ENCODE assay signal across 8 cellular contexts in the genomic region with DNA sequence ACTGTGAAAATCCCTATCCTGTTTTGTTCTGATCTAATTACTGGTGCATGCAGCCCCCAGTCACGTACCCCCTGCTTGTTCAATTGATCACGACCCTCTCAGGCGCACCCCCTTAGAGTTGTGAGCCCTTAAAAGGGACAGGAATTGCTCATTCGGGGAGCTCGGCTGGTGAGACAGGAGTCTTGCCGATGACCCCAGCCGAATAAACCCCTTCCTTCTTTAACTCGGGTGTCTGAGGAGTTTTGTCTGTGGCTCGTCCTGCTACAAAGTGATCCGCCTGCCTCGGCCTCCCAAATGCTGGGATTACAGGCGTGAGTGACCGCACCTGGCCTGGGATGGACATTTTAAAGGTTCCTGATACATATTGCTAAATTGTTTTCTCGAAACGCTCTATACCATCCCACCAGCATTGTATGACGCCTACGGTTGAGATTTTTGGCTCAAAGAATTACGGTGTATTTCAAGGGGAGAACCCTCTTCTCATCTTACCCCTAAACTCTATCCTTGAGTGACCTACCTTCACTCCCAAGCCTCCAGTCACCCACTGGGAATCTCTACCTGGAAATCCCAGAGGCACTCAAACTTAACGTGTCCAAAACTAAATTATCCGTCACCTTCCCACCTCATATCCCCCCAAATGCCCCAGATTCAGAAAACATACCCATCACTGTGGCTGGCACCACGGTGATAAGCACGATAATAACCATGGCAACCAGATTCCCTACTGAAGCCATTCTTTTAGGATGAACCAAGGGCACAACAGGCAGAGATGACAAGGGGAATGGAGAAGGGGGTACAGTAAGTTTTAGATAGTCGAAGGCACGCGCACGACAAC. TPM values are rescaled to one million over a fixed set of nuclear protein-coding genes. Genes with fewer than 3 reads are reported as not detected.
A peak's percentile ranks its signal among the peaks of the same experiment; 100 is the strongest.
DNase-seq lines count a peak whose midpoint lies in the region; ATAC-seq, FAIRE-seq and TF ChIP-seq lines count a peak whose summit lies in the region.

No MANE protein-coding gene starts in this region.

- BruUV-seq in Calu3 (replicated peaks; lab: Mats Ljungman, UMichigan) (no TSS peak), HepG2 (replicated peaks; lab: Mats Ljungman, UMichigan) (TSS peak; percentile 75)

- H3K27me3 Mint-ChIP-seq in Calu3 (ENCODE audit: unreplicated experiment), result no peaks in the 10 kb centered on the region
- peaks cover 4% of the 10 kb centered on the region for H3K27me3 Mint-ChIP-seq in activated naive CD8-positive, alpha-beta T cell treated with anti-CD3 and anti-CD28 coated beads, Interleukin-2, amount 10 ng/mL, durations not matched to agents 7 days and 5 days

- H3K4me1 ChIP-seq in HepG2 (ENCODE audit: insufficient read depth, low read length) (peaks cover 49% of the 10 kb centered on the region), tibial nerve (peaks cover 0 to 26% (median 9%) of the 10 kb centered on the region in 4 donors)

- no peak for TF ChIP-seq RAD21 in HepG2 (CRISPR knock-in tag; IDR thresholded peaks at IDR 0.05)

- peaks cover 17% of the 10 kb centered on the region for H3K79me2 ChIP-seq in HepG2 (ENCODE audit: insufficient read depth, low read length)

- TF ChIP-seq EP300 in HepG2 (IDR thresholded peaks at IDR 0.05; ENCODE audit: low read depth in 2 of 2, low read length in 2 of 2) (no peak), HepG2 (CRISPR knock-in tag; IDR thresholded peaks at IDR 0.05; ENCODE audit: borderline replicate concordance) (no peak), tibial nerve (IDR thresholded peaks at IDR 0.05) (no peak)

- peak overlapping the region; percentile 5 for H3K27ac Mint-ChIP-seq in Calu3 (ENCODE audit: unreplicated experiment)
- peak overlapping the region; percentile 91 for H3K27ac Mint-ChIP-seq in activated naive CD8-positive, alpha-beta T cell treated with anti-CD3 and anti-CD28 coated beads, Interleukin-2, amount 10 ng/mL, durations not matched to agents 7 days and 5 days

- DNase-seq in Calu3, result no peak
- no peak for DNase-seq in activated naive CD8-positive, alpha-beta T cell treated with anti-CD3 and anti-CD28 coated beads, Interleukin-2, amount 10 ng/mL, durations not matched to agents 7 days and 5 days
- DNase-seq in HepG2 (ENCODE audit: low spot score), result no peak
- peak in 1 of 2 donors; percentile 9 for DNase-seq in tibial nerve (ENCODE audit: low spot score in 2 of 2)
- no peak for DNase-seq in activated gamma-delta T cell treated with Interleukin-2 at 50 U/mL for 16 hours
- no peak for DNase-seq in cerebellum (ENCODE audit: low spot score)
- no peak for DNase-seq in NCI-H2029 treated with DMSO at 0.1 percent for 48 hours (lab: John Stamatoyannopoulos, UW)

- no peaks in the 10 kb centered on the region for H3K9me3 Mint-ChIP-seq in Calu3 (ENCODE audit: low read depth, unreplicated experiment)
- no peaks in the 10 kb centered on the region for H3K9me3 Mint-ChIP-seq in activated naive CD8-positive, alpha-beta T cell treated with anti-CD3 and anti-CD28 coated beads, Interleukin-2, amount 10 ng/mL, durations not matched to agents 7 days and 5 days

- H3K4me3 ChIP-seq in HepG2 (replicated peaks in 1 of 3; ENCODE audit: insufficient read depth in 1 of 3, low read depth in 2 of 3, low read length in 3 of 3), result peak overlapping the region; percentile 73 to 86 (median 75)
- peak overlapping the region; percentile 41 to 76 (median 70) for H3K4me3 ChIP-seq in tibial nerve

- H3K9me3 ChIP-seq in HepG2 (ENCODE audit: low read length), result no peaks in the 10 kb centered on the region
- no peaks in the 10 kb centered on the region for H3K9me3 ChIP-seq in tibial nerve

- intact Hi-C loops in Calu3 (cut with micrococcal nuclease; ENCODE audit: unreplicated experiment) (no loop called here), HepG2 (cut with micrococcal nuclease; ENCODE audit: unreplicated experiment) (no loop called here)

- ATAC-seq in HG02970 (IDR thresholded peaks at IDR 0.05; ENCODE audit: low FRiP score, unreplicated experiment), result peak; percentile 7
- ATAC-seq in activated naive CD8-positive, alpha-beta T cell treated with anti-CD3 and anti-CD28 coated beads, Interleukin-2, amount 10 ng/mL, durations not matched to agents 7 days and 5 days (ENCODE audit: low read depth), result no peak
- ATAC-seq in HepG2, result peak; percentile 49

- no peak for TF ChIP-seq POLR2A in HepG2 (IDR thresholded peaks at IDR 0.05; ENCODE audit: insufficient read depth in 1 of 2, low read depth in 2 of 2, low read length in 2 of 2)
- no peak for TF ChIP-seq POLR2A in tibial nerve (IDR thresholded peaks at IDR 0.05)

- no peak for FAIRE-seq in HepG2 (lab: Jason Lieb, UNC)

- no peaks in the 10 kb centered on the region for H4K20me1 ChIP-seq in HepG2 (ENCODE audit: insufficient read depth, low read length)

- peak overlapping the region; percentile 86 for H3K9ac ChIP-seq in HepG2 (ENCODE audit: insufficient read depth, low read depth, low read length)

- no peaks in the 10 kb centered on the region; a peak in 2 of 5 replicates for H3K27me3 ChIP-seq in HepG2 (ENCODE audit: control insufficient read depth in 1 of 2, insufficient read depth in 2 of 2, low read length in 2 of 2)
- no peaks in the 10 kb centered on the region for H3K27me3 ChIP-seq in tibial nerve

- H3K4me2 ChIP-seq in HepG2 (ENCODE audit: low read depth, low read length), result peak overlapping the region; percentile 98

- WGBS in HepG2 (ENCODE audit: low lambda C conversion rate), result 66% methylated on average over 26 of the region's 26 CpGs
- WGBS in tibial nerve, 2 donors, result 62 to 64% methylated on average over 26 of the region's 26 CpGs

- no peak for TF ChIP-seq CTCF in Calu3 (IDR thresholded peaks at IDR 0.05; ENCODE audit: unreplicated experiment)
- no peak for TF ChIP-seq CTCF in HepG2 (CRISPR knock-in tag; IDR thresholded peaks at IDR 0.05)
- no peak for TF ChIP-seq CTCF in tibial nerve (IDR thresholded peaks at IDR 0.05)

- H3K36me3 ChIP-seq in HepG2 (replicated peaks in 1 of 2; ENCODE audit: control insufficient read depth in 1 of 2, insufficient read depth in 2 of 2, low read length in 2 of 2) (no peaks in the 10 kb centered on the region), tibial nerve (peaks cover 0 to 8% (median 0%) of the 10 kb centered on the region in 3 donors)

- peak overlapping the region; percentile 72 for H3K4me3 Mint-ChIP-seq in Calu3 (ENCODE audit: low read depth, unreplicated experiment)
- peak overlapping the region; percentile 94 for H3K4me3 Mint-ChIP-seq in activated naive CD8-positive, alpha-beta T cell treated with anti-CD3 and anti-CD28 coated beads, Interleukin-2, amount 10 ng/mL, durations not matched to agents 7 days and 5 days

- H3K36me3 Mint-ChIP-seq in Calu3 (ENCODE audit: insufficient read depth, unreplicated experiment), result peaks cover 32% of the 10 kb centered on the region
- H3K36me3 Mint-ChIP-seq in activated naive CD8-positive, alpha-beta T cell treated with anti-CD3 and anti-CD28 coated beads, Interleukin-2, amount 10 ng/mL, durations not matched to agents 7 days and 5 days, result peaks cover 10% of the 10 kb centered on the region

- CTCF ChIA-PET in Calu3 (lab: Charles Lee), result interaction anchor here (1.3 to 1.9 kb wide), 3 partner anchors 14 to 73 kb away, joined by 4 to 12 read pairs (median 6); partner anchors contain the start of gene DPF2
- CTCF ChIA-PET in HepG2 (lab: Yijun Ruan, JAX; ENCODE audit: low intra/inter-chr PET ratio, low total read pairs), result no interaction called here

- peak overlapping the region; percentile 92 for H2AFZ ChIP-seq in HepG2 (ENCODE audit: low read length)

- in situ Hi-C loops in HepG2 (cut with HindIII; ENCODE audit: extremely low pct_ligation_motif_present, low pct_unique_long_range_greater_than_20kb), result no loop called here

- H3K4me1 Mint-ChIP-seq in Calu3 (ENCODE audit: low read depth, unreplicated experiment), result peaks cover 23% of the 10 kb centered on the region
- peaks cover 42% of the 10 kb centered on the region for H3K4me1 Mint-ChIP-seq in activated naive CD8-positive, alpha-beta T cell treated with anti-CD3 and anti-CD28 coated beads, Interleukin-2, amount 10 ng/mL, durations not matched to agents 7 days and 5 days

- POLR2A ChIA-PET in activated naive CD8-positive, alpha-beta T cell treated with anti-CD3 and anti-CD28 coated beads, Interleukin-2, amount 10 ng/mL, durations not matched to agents 7 days and 5 days (lab: Charles Lee), result interaction anchor here (0.6 to 2.2 kb wide), 11 partner anchors 8 to 264 kb away, joined by 3 to 31 read pairs (median 5); partner anchors contain the start of genes CDC42EP2, DPF2, NEAT1 and SCYL1
- POLR2A ChIA-PET in HepG2 (lab: Yijun Ruan, JAX), result interaction anchor here (1.0 to 2.2 kb wide), 14 partner anchors 14 to 482 kb away, joined by 3 to 18 read pairs (median 4); partner anchors contain the start of genes CAPN1, CDC42EP2, DPF2 and NEAT1

- peak overlapping the region; percentile 80 for H3K27ac ChIP-seq in HepG2 (ENCODE audit: extremely low read length, insufficient read depth, low read length)
- peak overlapping the region; percentile 49 to 94 (median 88) for H3K27ac ChIP-seq in tibial nerve

RNA-seq across cellular contexts. Expression of gene POLA2, which starts 0.8 kb away (rescaled TPM):
- 34.4 and 40.4 TPM in 2 replicates for total RNA-seq in Calu3 (2022)
- 10 to 100 TPM; 57.3 to 62.2 TPM for total RNA-seq in activated naive CD8-positive, alpha-beta T cell treated with anti-CD3 and anti-CD28 coated beads, Interleukin-2, amount 10 ng/mL, durations not matched to agents 7 days and 5 days
- 10.7 and 15.6 TPM in 2 replicates for total RNA-seq in HepG2 (2016; rRNA removed; fragmentation: Illumina TruSeq; extraction: Trizol)
- total RNA-seq in HepG2 (2016; cell fraction: cytosol; rRNA removed; fragmentation: Illumina TruSeq; extraction: Trizol; ENCODE audit: low read depth), result 2.7 and 3.5 TPM in 2 replicates
- 13.9 and 14.3 TPM in 2 replicates for total RNA-seq in HepG2 (2016; cell fraction: insoluble cytoplasmic fraction; rRNA removed; fragmentation: Illumina TruSeq; extraction: Trizol)
- total RNA-seq in HepG2 (2016; cell fraction: membrane; rRNA removed; fragmentation: Illumina TruSeq; extraction: Trizol), result 3.6 and 4.5 TPM in 2 replicates
- total RNA-seq in HepG2 (2016; cell fraction: nucleus; rRNA removed; fragmentation: Illumina TruSeq; extraction: Trizol), result 17.7 and 18.6 TPM in 2 replicates
- 9.1 and 9.7 TPM in 2 replicates for polyA plus RNA-seq in HepG2 (2011; rRNA removed)
- polyA plus RNA-seq in HepG2 (2011; cell fraction: cytosol; rRNA removed), result 6.3 and 8.1 TPM in 2 replicates
- polyA plus RNA-seq in HepG2 (2011; cell fraction: nucleus; rRNA removed), result 8.7 and 12.1 TPM in 2 replicates
- polyA plus RNA-seq in HepG2 (2012), result 3.3 and 4.8 TPM in 2 replicates
- polyA plus RNA-seq in HepG2 (2016; cell fraction: cytosol; fragmentation: Illumina TruSeq; extraction: Trizol; ENCODE audit: low read depth), result 0.57 and 0.88 TPM in 2 replicates
- 18.2 and 18.8 TPM in 2 replicates for polyA plus RNA-seq in HepG2 (2016; cell fraction: insoluble cytoplasmic fraction; fragmentation: Illumina TruSeq; extraction: Trizol; ENCODE audit: low read depth)
- 2.6 and 3.0 TPM in 2 replicates for polyA plus RNA-seq in HepG2 (2016; cell fraction: membrane; fragmentation: Illumina TruSeq; extraction: Trizol; ENCODE audit: low read depth)
- 21.9 and 25.4 TPM in 2 replicates for polyA plus RNA-seq in HepG2 (2016; cell fraction: nucleus; fragmentation: Illumina TruSeq; extraction: Trizol; ENCODE audit: insufficient read depth, low read depth)
- 19.5 and 152 TPM in 2 replicates for polyA minus RNA-seq in HepG2 (2011; rRNA and poly(A)+ RNA removed; ENCODE audit: low replicate concordance)
- polyA minus RNA-seq in HepG2 (2011; cell fraction: cytosol; rRNA and poly(A)+ RNA removed), result 3.6 and 4.1 TPM in 2 replicates
- 11.4 and 14.9 TPM in 2 replicates for polyA minus RNA-seq in HepG2 (2011; cell fraction: nucleus; rRNA and poly(A)+ RNA removed)
- total RNA-seq in tibial nerve, result 10 to 100 TPM in 2 of 4 donors, 1 to 10 TPM in 2; 3.5 to 13.5 (median 10.0) TPM
- 5.6 TPM for total RNA-seq in cerebellum

RNA-seq across cellular contexts. Expression of gene CDC42EP2, which starts 53.7 kb away (rescaled TPM):
- total RNA-seq in Calu3 (2022) (35.6 and 43.2 TPM in 2 replicates), HepG2 (2016; rRNA removed; fragmentation: Illumina TruSeq; extraction: Trizol) (2.5 and 7.1 TPM in 2 replicates), tibial nerve (10 to 100 TPM; 10.4 to 39.6 (median 24.9) TPM), cerebellum (10.1 TPM)
- 1 to 10 TPM in 1 of 2 experiments, under 1 TPM in 1; 0.51 to 1.7 TPM for total RNA-seq in activated naive CD8-positive, alpha-beta T cell treated with anti-CD3 and anti-CD28 coated beads, Interleukin-2, amount 10 ng/mL, durations not matched to agents 7 days and 5 days
- 5.9 and 6.4 TPM in 2 replicates for total RNA-seq in HepG2 (2016; cell fraction: cytosol; rRNA removed; fragmentation: Illumina TruSeq; extraction: Trizol; ENCODE audit: low read depth)
- total RNA-seq in HepG2 (2016; cell fraction: insoluble cytoplasmic fraction; rRNA removed; fragmentation: Illumina TruSeq; extraction: Trizol), result 4.5 and 5.9 TPM in 2 replicates
- total RNA-seq in HepG2 (2016; cell fraction: membrane; rRNA removed; fragmentation: Illumina TruSeq; extraction: Trizol), result 10.1 and 10.2 TPM in 2 replicates
- 4.2 and 5.2 TPM in 2 replicates for total RNA-seq in HepG2 (2016; cell fraction: nucleus; rRNA removed; fragmentation: Illumina TruSeq; extraction: Trizol)
- 2.3 and 4.2 TPM in 2 replicates for polyA plus RNA-seq in HepG2 (2011; rRNA removed)
- 1.4 and 1.9 TPM in 2 replicates for polyA plus RNA-seq in HepG2 (2011; cell fraction: cytosol; rRNA removed)
- 8.3 and 9.7 TPM in 2 replicates for polyA plus RNA-seq in HepG2 (2011; cell fraction: nucleus; rRNA removed)
- 3.4 and 7.2 TPM in 2 replicates for polyA plus RNA-seq in HepG2 (2012)
- polyA plus RNA-seq in HepG2 (2016; cell fraction: cytosol; fragmentation: Illumina TruSeq; extraction: Trizol; ENCODE audit: low read depth), result 2.1 and 2.6 TPM in 2 replicates
- polyA plus RNA-seq in HepG2 (2016; cell fraction: insoluble cytoplasmic fraction; fragmentation: Illumina TruSeq; extraction: Trizol; ENCODE audit: low read depth), result 3.3 and 4.5 TPM in 2 replicates
- polyA plus RNA-seq in HepG2 (2016; cell fraction: membrane; fragmentation: Illumina TruSeq; extraction: Trizol; ENCODE audit: low read depth), result 4.0 TPM in 2 replicates
- polyA plus RNA-seq in HepG2 (2016; cell fraction: nucleus; fragmentation: Illumina TruSeq; extraction: Trizol; ENCODE audit: insufficient read depth, low read depth), result 5.6 and 6.7 TPM in 2 replicates
- 29.3 and 50.7 TPM in 2 replicates for polyA minus RNA-seq in HepG2 (2011; rRNA and poly(A)+ RNA removed; ENCODE audit: low replicate concordance)
- polyA minus RNA-seq in HepG2 (2011; cell fraction: cytosol; rRNA and poly(A)+ RNA removed), result 3.2 and 5.1 TPM in 2 replicates
- 15.8 and 18.4 TPM in 2 replicates for polyA minus RNA-seq in HepG2 (2011; cell fraction: nucleus; rRNA and poly(A)+ RNA removed)
